In genomic region chr11:67354314-67355022, GRCh38 we compare ENCODE assay signal across 1 cellular context.
A peak's percentile ranks its signal among the peaks of the same experiment; 100 is the strongest.
TF ChIP-seq lines count a peak whose summit lies in the region.

No MANE protein-coding gene starts in this region.

TF ChIP-seq in HepG2, 621 proteins besides CTCF, POLR2A, EP300 and RAD21 (continues in another document):
- TF ChIP-seq TCF7L2 (IDR thresholded peaks at IDR 0.05; ENCODE audit: low read depth, low read length) (no peak), KDM4B (CRISPR knock-in tag; IDR thresholded peaks at IDR 0.05) (no peak), ZNF564 (CRISPR knock-in tag; IDR thresholded peaks at IDR 0.05) (no peak), HINFP (CRISPR knock-in tag; IDR thresholded peaks at IDR 0.05; ENCODE audit: low read depth) (no peak), MTA3 (CRISPR knock-in tag; IDR thresholded peaks at IDR 0.05) (no peak), ZBTB42 (CRISPR knock-in tag; IDR thresholded peaks at IDR 0.05) (no peak), ZNF530 (CRISPR knock-in tag; IDR thresholded peaks at IDR 0.05; ENCODE audit: low read depth) (no peak), ZNF639 (CRISPR knock-in tag; conservative IDR thresholded peaks at IDR 0.05) (0 out of 2 replicates have a peak, but pooled peaks have one; percentile 56), IRF1 (CRISPR knock-in tag; IDR thresholded peaks at IDR 0.05; ENCODE audit: low read depth) (no peak), KDM6A (CRISPR knock-in tag; IDR thresholded peaks at IDR 0.05; ENCODE audit: low read depth) (peak; percentile 54; the same call in 1 of the 2 replicates), TFDP1 (CRISPR knock-in tag; IDR thresholded peaks at IDR 0.05; ENCODE audit: borderline replicate concordance) (peak; percentile 55; the same call in 1 of the 2 replicates), ZNF446 (CRISPR knock-in tag; IDR thresholded peaks at IDR 0.05) (no peak), SNAPC5 (CRISPR knock-in tag; IDR thresholded peaks at IDR 0.05; ENCODE audit: borderline replicate concordance) (no peak), ZNF770 (CRISPR knock-in tag; IDR thresholded peaks at IDR 0.05) (peak; percentile 54; the same call in 1 of the 2 replicates), NAIF1 (CRISPR knock-in tag; IDR thresholded peaks at IDR 0.05; ENCODE audit: borderline replicate concordance) (no peak), SALL2 (CRISPR knock-in tag; IDR thresholded peaks at IDR 0.05) (no peak), HOXA7 (CRISPR knock-in tag; IDR thresholded peaks at IDR 0.05) (no peak), NR0B2 (CRISPR knock-in tag; IDR thresholded peaks at IDR 0.05) (no peak), ETV6 (CRISPR knock-in tag; conservative IDR thresholded peaks at IDR 0.05) (no peak), ZFAT (CRISPR knock-in tag; conservative IDR thresholded peaks at IDR 0.05) (no peak), FOXA1 (IDR thresholded peaks at IDR 0.05) (no peak), FOXA1 (CRISPR knock-in tag; IDR thresholded peaks at IDR 0.05) (peak; percentile 79), DNMT1 (CRISPR knock-in tag; IDR thresholded peaks at IDR 0.05) (no peak), BCL3 (CRISPR knock-in tag; IDR thresholded peaks at IDR 0.05) (no peak), ZNF616 (CRISPR knock-in tag; IDR thresholded peaks at IDR 0.05; ENCODE audit: low read depth) (no peak)
- TF ChIP-seq, protein P1, sequence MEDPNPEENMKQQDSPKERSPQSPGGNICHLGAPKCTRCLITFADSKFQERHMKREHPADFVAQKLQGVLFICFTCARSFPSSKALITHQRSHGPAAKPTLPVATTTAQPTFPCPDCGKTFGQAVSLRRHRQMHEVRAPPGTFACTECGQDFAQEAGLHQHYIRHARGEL (CRISPR knock-in tag; IDR thresholded peaks at IDR 0.05): no peak
- TF ChIP-seq, protein P2, sequence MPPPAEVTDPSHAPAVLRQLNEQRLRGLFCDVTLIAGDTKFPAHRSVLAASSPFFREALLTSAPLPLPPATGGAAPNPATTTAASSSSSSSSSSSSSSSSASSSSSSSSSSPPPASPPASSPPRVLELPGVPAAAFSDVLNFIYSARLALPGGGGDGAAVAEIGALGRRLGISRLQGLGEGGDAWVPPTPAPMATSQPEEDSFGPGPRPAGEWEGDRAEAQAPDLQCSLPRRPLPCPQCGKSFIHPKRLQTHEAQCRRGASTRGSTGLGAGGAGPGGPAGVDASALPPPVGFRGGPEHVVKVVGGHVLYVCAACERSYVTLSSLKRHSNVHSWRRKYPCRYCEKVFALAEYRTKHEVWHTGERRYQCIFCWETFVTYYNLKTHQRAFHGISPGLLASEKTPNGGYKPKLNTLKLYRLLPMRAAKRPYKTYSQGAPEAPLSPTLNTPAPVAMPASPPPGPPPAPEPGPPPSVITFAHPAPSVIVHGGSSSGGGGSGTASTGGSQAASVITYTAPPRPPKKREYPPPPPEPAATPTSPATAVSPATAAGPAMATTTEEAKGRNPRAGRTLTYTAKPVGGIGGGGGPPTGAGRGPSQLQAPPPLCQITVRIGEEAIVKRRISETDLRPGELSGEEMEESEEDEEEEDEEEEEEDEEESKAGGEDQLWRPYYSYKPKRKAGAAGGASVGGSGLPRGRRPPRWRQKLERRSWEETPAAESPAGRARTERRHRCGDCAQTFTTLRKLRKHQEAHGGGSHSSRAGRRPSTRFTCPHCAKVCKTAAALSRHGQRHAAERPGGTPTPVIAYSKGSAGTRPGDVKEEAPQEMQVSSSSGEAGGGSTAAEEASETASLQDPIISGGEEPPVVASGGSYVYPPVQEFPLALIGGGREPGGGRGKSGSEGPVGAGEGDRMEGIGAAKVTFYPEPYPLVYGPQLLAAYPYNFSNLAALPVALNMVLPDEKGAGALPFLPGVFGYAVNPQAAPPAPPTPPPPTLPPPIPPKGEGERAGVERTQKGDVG (CRISPR knock-in tag; IDR thresholded peaks at IDR 0.05; ENCODE audit: borderline replicate concordance): no peak
- TF ChIP-seq, protein P3, sequence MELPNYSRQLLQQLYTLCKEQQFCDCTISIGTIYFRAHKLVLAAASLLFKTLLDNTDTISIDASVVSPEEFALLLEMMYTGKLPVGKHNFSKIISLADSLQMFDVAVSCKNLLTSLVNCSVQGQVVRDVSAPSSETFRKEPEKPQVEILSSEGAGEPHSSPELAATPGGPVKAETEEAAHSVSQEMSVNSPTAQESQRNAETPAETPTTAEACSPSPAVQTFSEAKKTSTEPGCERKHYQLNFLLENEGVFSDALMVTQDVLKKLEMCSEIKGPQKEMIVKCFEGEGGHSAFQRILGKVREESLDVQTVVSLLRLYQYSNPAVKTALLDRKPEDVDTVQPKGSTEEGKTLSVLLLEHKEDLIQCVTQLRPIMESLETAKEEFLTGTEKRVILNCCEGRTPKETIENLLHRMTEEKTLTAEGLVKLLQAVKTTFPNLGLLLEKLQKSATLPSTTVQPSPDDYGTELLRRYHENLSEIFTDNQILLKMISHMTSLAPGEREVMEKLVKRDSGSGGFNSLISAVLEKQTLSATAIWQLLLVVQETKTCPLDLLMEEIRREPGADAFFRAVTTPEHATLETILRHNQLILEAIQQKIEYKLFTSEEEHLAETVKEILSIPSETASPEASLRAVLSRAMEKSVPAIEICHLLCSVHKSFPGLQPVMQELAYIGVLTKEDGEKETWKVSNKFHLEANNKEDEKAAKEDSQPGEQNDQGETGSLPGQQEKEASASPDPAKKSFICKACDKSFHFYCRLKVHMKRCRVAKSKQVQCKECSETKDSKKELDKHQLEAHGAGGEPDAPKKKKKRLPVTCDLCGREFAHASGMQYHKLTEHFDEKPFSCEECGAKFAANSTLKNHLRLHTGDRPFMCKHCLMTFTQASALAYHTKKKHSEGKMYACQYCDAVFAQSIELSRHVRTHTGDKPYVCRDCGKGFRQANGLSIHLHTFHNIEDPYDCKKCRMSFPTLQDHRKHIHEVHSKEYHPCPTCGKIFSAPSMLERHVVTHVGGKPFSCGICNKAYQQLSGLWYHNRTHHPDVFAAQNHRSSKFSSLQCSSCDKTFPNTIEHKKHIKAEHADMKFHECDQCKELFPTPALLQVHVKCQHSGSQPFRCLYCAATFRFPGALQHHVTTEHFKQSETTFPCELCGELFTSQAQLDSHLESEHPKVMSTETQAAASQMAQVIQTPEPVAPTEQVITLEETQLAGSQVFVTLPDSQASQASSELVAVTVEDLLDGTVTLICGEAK (IDR thresholded peaks at IDR 0.05): no peak
- TF ChIP-seq, protein P3 (CRISPR knock-in tag; IDR thresholded peaks at IDR 0.05): peak; percentile 48; the same call in 1 of the 2 replicates
- TF ChIP-seq, protein P4, sequence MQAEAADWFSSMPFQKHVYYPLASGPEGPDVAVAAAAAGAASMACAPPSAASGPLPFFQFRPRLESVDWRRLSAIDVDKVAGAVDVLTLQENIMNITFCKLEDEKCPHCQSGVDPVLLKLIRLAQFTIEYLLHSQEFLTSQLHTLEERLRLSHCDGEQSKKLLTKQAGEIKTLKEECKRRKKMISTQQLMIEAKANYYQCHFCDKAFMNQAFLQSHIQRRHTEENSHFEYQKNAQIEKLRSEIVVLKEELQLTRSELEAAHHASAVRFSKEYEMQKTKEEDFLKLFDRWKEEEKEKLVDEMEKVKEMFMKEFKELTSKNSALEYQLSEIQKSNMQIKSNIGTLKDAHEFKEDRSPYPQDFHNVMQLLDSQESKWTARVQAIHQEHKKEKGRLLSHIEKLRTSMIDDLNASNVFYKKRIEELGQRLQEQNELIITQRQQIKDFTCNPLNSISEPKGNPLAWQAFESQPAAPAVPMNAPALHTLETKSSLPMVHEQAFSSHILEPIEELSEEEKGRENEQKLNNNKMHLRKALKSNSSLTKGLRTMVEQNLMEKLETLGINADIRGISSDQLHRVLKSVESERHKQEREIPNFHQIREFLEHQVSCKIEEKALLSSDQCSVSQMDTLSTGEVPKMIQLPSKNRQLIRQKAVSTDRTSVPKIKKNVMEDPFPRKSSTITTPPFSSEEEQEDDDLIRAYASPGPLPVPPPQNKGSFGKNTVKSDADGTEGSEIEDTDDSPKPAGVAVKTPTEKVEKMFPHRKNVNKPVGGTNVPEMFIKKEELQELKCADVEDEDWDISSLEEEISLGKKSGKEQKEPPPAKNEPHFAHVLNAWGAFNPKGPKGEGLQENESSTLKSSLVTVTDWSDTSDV (CRISPR knock-in tag; IDR thresholded peaks at IDR 0.05): no peak
